In genomic region chr13:105773887-105774538, GRCh38 we compare ENCODE assay signal across 11 cellular contexts.
DNase-seq lines count a peak whose midpoint lies in the region; ATAC-seq and TF ChIP-seq lines count a peak whose summit lies in the region.
"Had no signal": no experiment of that assay in that cellular context is flagged by ENCODE, and none has a peak within 500 bp of the region (broad histone marks: within the 10 kb centered on the region; RNA-seq: fewer than 3 reads in every experiment).

No MANE protein-coding gene starts in this region.

- DNase-seq in ACHN (peak; percentile 89), RKO (ENCODE audit: low spot score) (peak; percentile 59), fibroblast of villous mesenchyme (ENCODE audit: low read depth) (peak; percentile 34), NCI-H2196 treated with DMSO at 0.1 percent for 48 hours (lab: John Stamatoyannopoulos, UW; ENCODE audit: unreplicated experiment) (no peak), cardiac septum (ENCODE audit: low spot score) (no peak)
- DNase-seq: activated gamma-delta T cell treated with Interleukin-2 at 50 U/mL for 16 hours, GM23248, NCI-H226 had no signal

- in situ Hi-C loops in ACHN (cut with HindIII; ENCODE audit: low pct_ligation_motif_present, low pct_unique_long_range_greater_than_20kb, low sequenced_read_pairs): no loop called here

- intact Hi-C loops in cardiac septum (cut with DNase I): no loop called here

- no peak for TF ChIP-seq CTCF in fibroblast of villous mesenchyme (IDR thresholded peaks at IDR 0.05; ENCODE audit: insufficient read depth, low read depth, low read length)

- H3K4me3 ChIP-seq in fibroblast of villous mesenchyme (ENCODE audit: low read depth, low read length): no peak overlapping the region
- H3K4me3 ChIP-seq: GM23248 had no signal

- ATAC-seq in HG02798 (IDR thresholded peaks at IDR 0.05; ENCODE audit: poor library complexity, unreplicated experiment) (peak; percentile 63), HG02610 (IDR thresholded peaks at IDR 0.05; ENCODE audit: unreplicated experiment) (no peak), GM18867 (IDR thresholded peaks at IDR 0.05; ENCODE audit: unreplicated experiment) (no peak)

Comparison
In these comparisons a context has a peak if more than half of its experiments do, and no peak if none do; other contexts are left out.
1. DNase-seq: peak in ACHN (single experiment), RKO (single experiment) and fibroblast of villous mesenchyme (single experiment); none in NCI-H2196 treated with DMSO at 0.1 percent for 48 hours (single experiment) and cardiac septum (single experiment).